Comparison of ENCODE assay signal across 8 cellular contexts in the genomic region with DNA sequence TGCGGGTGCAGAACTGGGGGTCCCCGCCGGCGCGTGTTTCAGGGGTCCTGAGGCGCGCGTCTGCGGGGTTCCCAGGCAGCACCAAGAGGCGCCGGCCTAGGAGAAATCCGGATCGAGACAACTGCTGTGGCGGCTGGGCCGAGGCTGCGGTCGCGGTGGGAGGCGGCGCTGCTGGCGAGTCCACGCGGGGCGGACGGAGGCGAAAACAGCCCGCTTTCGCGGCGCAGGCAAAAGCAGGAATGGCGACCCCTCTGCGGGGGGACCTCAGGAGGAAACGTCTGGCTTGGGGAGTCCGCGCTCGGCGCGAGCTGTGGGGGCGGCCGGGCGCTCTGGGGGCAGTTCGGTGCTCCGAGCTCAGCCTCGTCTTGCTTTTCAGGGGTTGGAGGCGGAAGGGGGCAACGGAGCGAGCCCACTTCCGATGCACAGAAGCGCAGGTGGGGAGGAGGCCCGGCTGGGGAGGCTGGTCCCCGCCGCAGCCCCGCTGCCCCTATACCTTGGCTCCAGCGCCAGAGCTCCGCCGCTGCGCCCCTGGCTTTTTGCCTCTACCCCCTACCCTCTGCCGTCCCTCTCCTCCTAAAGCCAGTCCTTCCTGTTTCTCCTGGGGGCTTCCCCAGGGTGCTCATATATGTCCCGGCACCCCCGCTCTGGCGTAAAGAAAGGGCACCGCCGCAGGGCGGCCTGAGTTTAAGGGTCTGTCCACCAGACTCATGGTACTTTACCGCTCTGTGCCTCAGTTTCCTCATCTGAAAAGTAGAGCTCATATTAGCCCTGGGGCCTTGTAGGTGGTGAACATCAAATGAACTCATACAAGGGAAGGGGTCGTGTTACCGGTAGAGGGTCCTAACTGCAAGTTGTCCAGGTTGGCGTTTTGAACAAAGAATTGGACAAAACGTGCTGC.
DNase-seq lines count a peak whose midpoint lies in the region; ATAC-seq lines count a peak whose summit lies in the region.

No MANE protein-coding gene starts in this region.

- intact Hi-C loops in cardiac septum (cut with DNase I) (no loop called here), posterior cingulate gyrus (cut with DNase I) (no loop called here)

- peak; percentile 68 for DNase-seq in COLO668 (lab: John Stamatoyannopoulos, UW; ENCODE audit: unreplicated experiment)
- peak; percentile 15 for DNase-seq in NCI-H774 (lab: John Stamatoyannopoulos, UW)
- peak; percentile 41 for DNase-seq in activated naive CD4-positive, alpha-beta T cell treated with anti-CD3 and anti-CD28 coated beads, Interleukin-2, amount 50 U/mL, for 16 hours
- DNase-seq in cardiac septum (ENCODE audit: low spot score), result peak; percentile 79
- peak in 6 of 10 donors; percentile 34 to 90 (median 41) for DNase-seq in posterior cingulate gyrus
- no peak for DNase-seq in ureter (ENCODE audit: low spot score)
- no peak for DNase-seq in NCI-H345 treated with DMSO at 0.1 percent for 48 hours (lab: John Stamatoyannopoulos, UW; ENCODE audit: unreplicated experiment)

- peak; percentile 41 for ATAC-seq in GM21423 (IDR thresholded peaks at IDR 0.05; ENCODE audit: unreplicated experiment)

Comparison
In these comparisons a context has a peak if more than half of its experiments do, and no peak if none do; other contexts are left out.
1. DNase-seq: peak in COLO668 (single experiment), NCI-H774 (single experiment), activated naive CD4-positive, alpha-beta T cell treated with anti-CD3 and anti-CD28 coated beads, Interleukin-2, amount 50 U/mL, for 16 hours (single experiment), cardiac septum (single experiment) and posterior cingulate gyrus (6 of 10); none in ureter (single experiment) and NCI-H345 treated with DMSO at 0.1 percent for 48 hours (single experiment).